17 cellular contexts compared by ENCODE assay signal in genomic region chr4:25743971-25744370, GRCh38.
DNase-seq lines count a peak whose midpoint lies in the region; ATAC-seq, FAIRE-seq and TF ChIP-seq lines count a peak whose summit lies in the region.
"Had no signal": no experiment of that assay in that cellular context is flagged by ENCODE, and none has a peak within 500 bp of the region (broad histone marks: within the 10 kb centered on the region; RNA-seq: fewer than 3 reads in every experiment).

No MANE protein-coding gene starts in this region.

- H3K9ac ChIP-seq in mammary epithelial cell (ENCODE audit: insufficient read depth, low read length): no peak overlapping the region
- H3K9ac ChIP-seq in H1 (replicated peaks in 1 of 4; ENCODE audit: extremely low read depth in 1 of 4, low read depth in 3 of 4, low read length in 3 of 4): no peak overlapping the region
- H3K9ac ChIP-seq in neuronal stem cell (ENCODE audit: low read depth, low read length, poor library complexity): no peak overlapping the region

- no peak for TF ChIP-seq RAD21 in H1 (IDR thresholded peaks at IDR 0.05 in 1 of 2, conservative IDR thresholded peaks at IDR 0.05 in 1 of 2; ENCODE audit: low read depth in 2 of 2, low read length in 2 of 2)

- no peak for TF ChIP-seq EP300 in H1 (IDR thresholded peaks at IDR 0.05; ENCODE audit: borderline replicate concordance in 1 of 2, low read depth in 2 of 2, low read length in 2 of 2)

- H2BK15ac ChIP-seq in H1 (ENCODE audit: low read length) (0 out of 2 replicates have a peak overlapping the region, but pooled peaks have one; percentile 29), neuronal stem cell (ENCODE audit: low read length) (no peak overlapping the region)

- no peaks in the 10 kb centered on the region for H3K9me3 Mint-ChIP-seq in MCF 10A (ENCODE audit: unreplicated experiment)
- H3K9me3 Mint-ChIP-seq: CD4-positive, alpha-beta T cell had no signal

- H2AFZ ChIP-seq in mammary epithelial cell (ENCODE audit: low read depth, low read length) (no peak overlapping the region), H1 (ENCODE audit: low read length) (no peak overlapping the region), neuronal stem cell (ENCODE audit: low read length) (no peak overlapping the region)

- H3K23me2 ChIP-seq in H1 (ENCODE audit: low read depth, low read length): no peaks in the 10 kb centered on the region; the same call in 1 of the 2 replicates

- no peak overlapping the region for H2AK5ac ChIP-seq in H1 (ENCODE audit: low read depth, low read length)
- no peak overlapping the region for H2AK5ac ChIP-seq in neuronal stem cell (ENCODE audit: low read depth, low read length)

- no peak overlapping the region for H3K14ac ChIP-seq in H1 (ENCODE audit: insufficient read length)
- peak overlapping the region; percentile 82 for H3K14ac ChIP-seq in neuronal stem cell (ENCODE audit: low read length)

- 85% methylated on average over 3 of the region's 3 CpGs for WGBS in mammary epithelial cell (ENCODE audit: low coverage, missing lambda C conversion rate)
- 83% methylated on average over 3 of the region's 3 CpGs; no CpG with 5 or more reads in 1 of the 2 experiments for WGBS in H1 (ENCODE audit: extremely low coverage in 1 of 2, insufficient coverage in 1 of 2, insufficient read length in 1 of 2, insufficient replicate concordance in 2 of 2, low coverage in 1 of 2, low lambda C conversion rate in 2 of 2, missing lambda C conversion rate in 1 of 2), 2 experiments
- no CpG with 5 or more reads among the region's 3 CpGs for WGBS in neuronal stem cell (ENCODE audit: extremely low coverage in 2 of 2, insufficient read length in 2 of 2, insufficient replicate concordance in 1 of 2), 2 donors

- BruUV-seq in MCF 10A (replicated peaks; lab: Mats Ljungman, UMichigan) (no TSS peak), mammary epithelial cell (replicated peaks; lab: Mats Ljungman, UMichigan) (no TSS peak)

- no peaks in the 10 kb centered on the region for H3K4me1 Mint-ChIP-seq in MCF 10A (ENCODE audit: insufficient read depth, unreplicated experiment)

- no peaks in the 10 kb centered on the region for H3K36me3 Mint-ChIP-seq in MCF 10A (ENCODE audit: insufficient read depth, unreplicated experiment)

- intact Hi-C loops in MCF 10A (cut with micrococcal nuclease): no loop called here
- intact Hi-C loops in mammary epithelial cell (cut with micrococcal nuclease): no loop called here

- no peak overlapping the region for H2BK20ac ChIP-seq in H1 (ENCODE audit: low read length)

- no peaks in the 10 kb centered on the region; the same call in 1 of the 2 replicates for H3K79me1 ChIP-seq in H1 (ENCODE audit: low read depth, low read length)
- no peaks in the 10 kb centered on the region for H3K79me1 ChIP-seq in neuronal stem cell (ENCODE audit: low read depth, low read length)

- H3K27me3 ChIP-seq in mammary epithelial cell (ENCODE audit: insufficient read depth, low read length) (no peaks in the 10 kb centered on the region), H1 (replicated peaks in 1 of 4; ENCODE audit: control insufficient read depth in 3 of 4, extremely low read depth in 1 of 4, insufficient read depth in 3 of 4, low read length in 3 of 4) (no peaks in the 10 kb centered on the region), neuronal stem cell (ENCODE audit: control insufficient read depth in 3 of 3, insufficient read depth in 3 of 3, low read depth in 1 of 3, low read length in 3 of 3) (no peaks in the 10 kb centered on the region)

- H3K18ac ChIP-seq in H1 (ENCODE audit: extremely low read depth, low read length) (no peak overlapping the region), neuronal stem cell (ENCODE audit: low read length) (peak overlapping the region; percentile 71)

- H3K4me2 ChIP-seq in mammary epithelial cell (ENCODE audit: insufficient read depth, low read depth, low read length) (no peak overlapping the region), H1 (ENCODE audit: insufficient read depth in 1 of 2, low read depth in 2 of 2, low read length in 2 of 2) (no peak overlapping the region), neuronal stem cell (ENCODE audit: insufficient read depth, low read length, poor library complexity, severe bottlenecking) (no peak overlapping the region)

- no peak overlapping the region for H3K4me3 Mint-ChIP-seq in MCF 10A (ENCODE audit: unreplicated experiment)
- H3K4me3 Mint-ChIP-seq: CD4-positive, alpha-beta T cell had no signal

- H3K27ac ChIP-seq in mammary epithelial cell (ENCODE audit: insufficient read depth, low read depth, low read length): no peak overlapping the region
- H3K27ac ChIP-seq in H1 (ENCODE audit: low read depth, low read length): no peak overlapping the region
- no peak overlapping the region for H3K27ac ChIP-seq in neuronal stem cell (replicated peaks; ENCODE audit: low read length)

- H2BK5ac ChIP-seq in H1 (ENCODE audit: low read depth, low read length) (no peak overlapping the region), neuronal stem cell (ENCODE audit: low read length) (no peak overlapping the region)

- H4K8ac ChIP-seq in H1 (ENCODE audit: extremely low read depth, insufficient read depth, low read length) (no peak overlapping the region), neuronal stem cell (ENCODE audit: low read depth, low read length) (no peak overlapping the region)

- H3K23ac ChIP-seq in H1 (ENCODE audit: insufficient read length) (no peak overlapping the region), neuronal stem cell (ENCODE audit: low read depth, low read length, poor library complexity) (no peak overlapping the region)

- no peak overlapping the region for H4K91ac ChIP-seq in H1 (replicated peaks; ENCODE audit: insufficient read length, low read length)
- H4K91ac ChIP-seq in neuronal stem cell (ENCODE audit: low read depth, low read length, poor library complexity): no peak overlapping the region

- no peak for FAIRE-seq in H1 (lab: Jason Lieb, UNC)
- FAIRE-seq: GM19239, K562 had no signal

- H2BK12ac ChIP-seq in H1 (ENCODE audit: low read depth, low read length) (no peak overlapping the region), neuronal stem cell (ENCODE audit: low read length) (no peak overlapping the region)

- no peak overlapping the region for H3K56ac ChIP-seq in H1 (replicated peaks; ENCODE audit: insufficient read length, low read depth, low read length)

- no peak overlapping the region for H4K5ac ChIP-seq in H1 (ENCODE audit: insufficient read length, low read depth, low read length)

- no peak for ATAC-seq in HG03571 (IDR thresholded peaks at IDR 0.05; ENCODE audit: unreplicated experiment)
- ATAC-seq: K562 had no signal

- no peaks in the 10 kb centered on the region for H4K20me1 ChIP-seq in mammary epithelial cell (ENCODE audit: insufficient read depth, low read length)
- H4K20me1 ChIP-seq in H1 (replicated peaks in 1 of 2; ENCODE audit: control insufficient read depth in 1 of 2, insufficient read depth in 2 of 2, low read length in 2 of 2): no peaks in the 10 kb centered on the region

- no peak for TF ChIP-seq POLR2A in H1 (IDR thresholded peaks at IDR 0.05; ENCODE audit: control extremely low read depth in 1 of 2, low read depth in 2 of 2, low read length in 2 of 2)

- H3K4ac ChIP-seq in H1 (replicated peaks; ENCODE audit: insufficient read length, low read depth, low read length) (no peak overlapping the region), neuronal stem cell (ENCODE audit: low read length) (no peak overlapping the region)

- POLR2A ChIA-PET in MCF 10A (lab: Yijun Ruan, JAX): no interaction called here
- POLR2A ChIA-PET in H1 (lab: Charles Lee; ENCODE audit: partially characterized antibody): no interaction called here

- H3K4me3 ChIP-seq in mammary epithelial cell (replicated peaks in 1 of 3; ENCODE audit: insufficient read depth in 1 of 3, low read depth in 2 of 3, low read length in 3 of 3): no peak overlapping the region
- H3K4me3 ChIP-seq in H1 (ENCODE audit: extremely low read depth in 1 of 4, insufficient read depth in 2 of 4, low read depth in 3 of 4, low read length in 4 of 4): no peak overlapping the region
- H3K4me3 ChIP-seq in neuronal stem cell (ENCODE audit: low read length in 2 of 2): no peak overlapping the region
- H3K4me3 ChIP-seq: HAP-1, K562 had no signal

- in situ Hi-C loops in mammary epithelial cell (cut with MboI; ENCODE audit: low sequenced_read_pairs in 2 of 2): no loop called here

- H3K36me3 ChIP-seq in mammary epithelial cell (ENCODE audit: insufficient read depth, low read length) (no peaks in the 10 kb centered on the region), H1 (ENCODE audit: control insufficient read depth in 2 of 4, insufficient read depth in 4 of 4, low read length in 3 of 4) (peaks cover 0 to 4% (median 0%) of the 10 kb centered on the region in 4 experiments; a peak in 1 of 8 replicates), neuronal stem cell (replicated peaks in 1 of 2; ENCODE audit: control insufficient read depth in 2 of 2, insufficient read depth in 2 of 2, low read length in 2 of 2) (no peaks in the 10 kb centered on the region)
- H3K36me3 ChIP-seq: HAP-1 had no signal

- no peak overlapping the region for H3K27ac Mint-ChIP-seq in MCF 10A (ENCODE audit: low read depth, unreplicated experiment)
- H3K27ac Mint-ChIP-seq: CD4-positive, alpha-beta T cell had no signal

- DNase-seq in MCF 10A (ENCODE audit: unreplicated experiment): peak; percentile 13
- no peak for DNase-seq in mammary epithelial cell
- DNase-seq in H1 (ENCODE audit: low read depth in 1 of 2, low spot score in 2 of 2): no peak
- DNase-seq in neuronal stem cell (ENCODE audit: low spot score): no peak
- no peak for DNase-seq in NAMALWA (ENCODE audit: low spot score)
- DNase-seq in effector CD8-positive, alpha-beta T cell (lab: John Stamatoyannopoulos, UW): no peak
- DNase-seq: ACHN; Calu3; CD4-positive, alpha-beta T cell; DMS153; DMS79 treated with DMSO at 0.1 percent for 48 hours; GF-D8; GOT3 had no signal

- no peaks in the 10 kb centered on the region for H3K27me3 Mint-ChIP-seq in MCF 10A (ENCODE audit: insufficient read depth, unreplicated experiment)
- H3K27me3 Mint-ChIP-seq: CD4-positive, alpha-beta T cell had no signal

- H3K4me1 ChIP-seq in mammary epithelial cell (ENCODE audit: insufficient read depth, low read length): no peaks in the 10 kb centered on the region
- no peaks in the 10 kb centered on the region for H3K4me1 ChIP-seq in H1 (replicated peaks in 1 of 4; ENCODE audit: control insufficient read depth in 3 of 4, insufficient read depth in 4 of 4, low read length in 3 of 4)
- no peaks in the 10 kb centered on the region for H3K4me1 ChIP-seq in neuronal stem cell (ENCODE audit: control insufficient read depth in 2 of 2, insufficient read depth in 1 of 2, low read depth in 1 of 2, low read length in 2 of 2)
- H3K4me1 ChIP-seq: HAP-1 had no signal

- CTCF ChIA-PET in MCF 10A (lab: Yijun Ruan, JAX): interaction anchor here (1.1 to 1.4 kb wide), 3 partner anchors 11 to 24 kb away, joined by 3 to 6 read pairs (median 4); no protein-coding TSS in a partner anchor
- CTCF ChIA-PET in mammary epithelial cell (lab: Charles Lee; ENCODE audit: low non-redundant PET): no interaction called here
- CTCF ChIA-PET in H1 (lab: Charles Lee; ENCODE audit: partially characterized antibody): interaction anchor here (1.0 to 6.0 kb wide), 4 partner anchors 24 to 303 kb away, joined by 3 to 36 read pairs (median 10); no protein-coding TSS in a partner anchor

- H2BK120ac ChIP-seq in H1 (replicated peaks; ENCODE audit: low read depth, low read length) (no peak overlapping the region), neuronal stem cell (ENCODE audit: low read depth, low read length) (no peak overlapping the region)

- H3K9me3 ChIP-seq in mammary epithelial cell (replicated peaks; ENCODE audit: insufficient read depth, low read length) (no peaks in the 10 kb centered on the region), H1 (ENCODE audit: insufficient read depth in 2 of 2, low read depth in 1 of 2, low read length in 1 of 2) (no peaks in the 10 kb centered on the region), neuronal stem cell (replicated peaks in 1 of 2; ENCODE audit: control insufficient read depth in 2 of 2, insufficient read depth in 1 of 2, low read depth in 1 of 2, low read length in 2 of 2) (no peaks in the 10 kb centered on the region)
- H3K9me3 ChIP-seq: HAP-1 had no signal

- TF ChIP-seq CTCF in MCF 10A (IDR thresholded peaks at IDR 0.05; ENCODE audit: unreplicated experiment): no peak
- TF ChIP-seq CTCF in mammary epithelial cell (conservative IDR thresholded peaks at IDR 0.05 in 1 of 2, IDR thresholded peaks at IDR 0.05 in 1 of 2; ENCODE audit: extremely low read depth in 1 of 2, insufficient read depth in 1 of 2, low read depth in 1 of 2, low read length in 2 of 2): no peak
- no peak for TF ChIP-seq CTCF in H1 (IDR thresholded peaks at IDR 0.05; ENCODE audit: control extremely low read depth in 1 of 3, insufficient read depth in 1 of 3, low read depth in 1 of 3, low read length in 3 of 3)

- no peaks in the 10 kb centered on the region for H3K79me2 ChIP-seq in mammary epithelial cell (ENCODE audit: insufficient read depth, low read length)
- no peaks in the 10 kb centered on the region for H3K79me2 ChIP-seq in H1 (ENCODE audit: control insufficient read depth in 1 of 2, insufficient read depth in 2 of 2, low read length in 2 of 2)

- dilution Hi-C loops in mammary epithelial cell (cut with HindIII; ENCODE audit: low sequenced_read_pairs): no loop called here
